1 cellular context compared by ENCODE assay signal in genomic region chr16:11915644-11916523, GRCh38.
TF ChIP-seq lines count a peak whose summit lies in the region.

Gene GSPT1, minus strand, starts transcription at chr16:11915956. Its CDS starts 236 bp downstream, at chr16:11915720.

TF ChIP-seq in HepG2, 621 proteins besides CTCF, POLR2A, EP300 and RAD21 (continued from another document and continues in another):
- TF ChIP-seq RNF219 (CRISPR knock-in tag; IDR thresholded peaks at IDR 0.05) (peak; percentile 25; the same call in 1 of the 2 replicates), ZFX (CRISPR knock-in tag; IDR thresholded peaks at IDR 0.05; ENCODE audit: low read depth) (peak; percentile 96), ZSCAN22 (CRISPR knock-in tag; IDR thresholded peaks at IDR 0.05) (0 out of 2 replicates have a peak, but pooled peaks have one; percentile 81), ISX (CRISPR knock-in tag; conservative IDR thresholded peaks at IDR 0.05) (peak; percentile 82; the same call in 1 of the 2 replicates), SUZ12 (IDR thresholded peaks at IDR 0.05; ENCODE audit: low read depth, low read length) (peak; percentile 100), ZNF329 (CRISPR knock-in tag; IDR thresholded peaks at IDR 0.05; ENCODE audit: low read depth) (no peak), ZNF546 (CRISPR knock-in tag; conservative IDR thresholded peaks at IDR 0.05) (no peak), FOXP1 (IDR thresholded peaks at IDR 0.05) (no peak), FOXP1 (CRISPR knock-in tag; IDR thresholded peaks at IDR 0.05) (peak; percentile 40; the same call in 1 of the 2 replicates), DNMT1 (CRISPR knock-in tag; IDR thresholded peaks at IDR 0.05) (no peak), ELK4 (CRISPR knock-in tag; IDR thresholded peaks at IDR 0.05; ENCODE audit: borderline replicate concordance) (peak; percentile 98), ATRX (CRISPR knock-in tag; IDR thresholded peaks at IDR 0.05; ENCODE audit: borderline replicate concordance) (no peak), ZBTB42 (CRISPR knock-in tag; IDR thresholded peaks at IDR 0.05) (peak; percentile 85; the same call in 1 of the 2 replicates), ZMYM2 (CRISPR knock-in tag; IDR thresholded peaks at IDR 0.05) (peak; percentile 81), ZNF547 (CRISPR knock-in tag; IDR thresholded peaks at IDR 0.05) (0 out of 2 replicates have a peak, but pooled peaks have one; percentile 66), ZNF20 (CRISPR knock-in tag; IDR thresholded peaks at IDR 0.05) (no peak; the same call in 1 of the 2 replicates), GMEB1 (CRISPR knock-in tag; IDR thresholded peaks at IDR 0.05; ENCODE audit: borderline replicate concordance) (peak; percentile 94), ZNF460 (CRISPR knock-in tag; IDR thresholded peaks at IDR 0.05; ENCODE audit: borderline replicate concordance) (no peak; the same call in 1 of the 2 replicates), ATF1 (CRISPR knock-in tag; IDR thresholded peaks at IDR 0.05) (peak; percentile 86; the same call in 1 of the 2 replicates), ZNF101 (CRISPR knock-in tag; IDR thresholded peaks at IDR 0.05; ENCODE audit: borderline replicate concordance, low read depth) (peak; percentile 97; the same call in 1 of the 2 replicates), ZNF777 (CRISPR knock-in tag; IDR thresholded peaks at IDR 0.05) (peak; percentile 85; the same call in 1 of the 2 replicates), ZMAT3 (CRISPR knock-in tag; conservative IDR thresholded peaks at IDR 0.05) (peak; percentile 67; the same call in 1 of the 2 replicates), ZNF496 (CRISPR knock-in tag; IDR thresholded peaks at IDR 0.05; ENCODE audit: insufficient replicate concordance) (no peak), TBX3 (IDR thresholded peaks at IDR 0.05; ENCODE audit: borderline replicate concordance) (peak; percentile 89), MED1 (CRISPR knock-in tag; IDR thresholded peaks at IDR 0.05) (peak; percentile 86), ZNF274 (CRISPR knock-in tag; IDR thresholded peaks at IDR 0.05) (no peak; the same call in 1 of the 2 replicates), ATF4 (CRISPR knock-in tag; IDR thresholded peaks at IDR 0.05) (peak in 1 of 2 experiments; percentile 77; a peak in 2 of 4 replicates)
- TF ChIP-seq, protein P1, sequence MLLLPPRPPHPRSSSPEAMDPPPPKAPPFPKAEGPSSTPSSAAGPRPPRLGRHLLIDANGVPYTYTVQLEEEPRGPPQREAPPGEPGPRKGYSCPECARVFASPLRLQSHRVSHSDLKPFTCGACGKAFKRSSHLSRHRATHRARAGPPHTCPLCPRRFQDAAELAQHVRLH (CRISPR knock-in tag; IDR thresholded peaks at IDR 0.05; ENCODE audit: borderline replicate concordance, low read depth), result peak; percentile 92; the same call in 1 of the 2 replicates
- TF ChIP-seq, protein P2, sequence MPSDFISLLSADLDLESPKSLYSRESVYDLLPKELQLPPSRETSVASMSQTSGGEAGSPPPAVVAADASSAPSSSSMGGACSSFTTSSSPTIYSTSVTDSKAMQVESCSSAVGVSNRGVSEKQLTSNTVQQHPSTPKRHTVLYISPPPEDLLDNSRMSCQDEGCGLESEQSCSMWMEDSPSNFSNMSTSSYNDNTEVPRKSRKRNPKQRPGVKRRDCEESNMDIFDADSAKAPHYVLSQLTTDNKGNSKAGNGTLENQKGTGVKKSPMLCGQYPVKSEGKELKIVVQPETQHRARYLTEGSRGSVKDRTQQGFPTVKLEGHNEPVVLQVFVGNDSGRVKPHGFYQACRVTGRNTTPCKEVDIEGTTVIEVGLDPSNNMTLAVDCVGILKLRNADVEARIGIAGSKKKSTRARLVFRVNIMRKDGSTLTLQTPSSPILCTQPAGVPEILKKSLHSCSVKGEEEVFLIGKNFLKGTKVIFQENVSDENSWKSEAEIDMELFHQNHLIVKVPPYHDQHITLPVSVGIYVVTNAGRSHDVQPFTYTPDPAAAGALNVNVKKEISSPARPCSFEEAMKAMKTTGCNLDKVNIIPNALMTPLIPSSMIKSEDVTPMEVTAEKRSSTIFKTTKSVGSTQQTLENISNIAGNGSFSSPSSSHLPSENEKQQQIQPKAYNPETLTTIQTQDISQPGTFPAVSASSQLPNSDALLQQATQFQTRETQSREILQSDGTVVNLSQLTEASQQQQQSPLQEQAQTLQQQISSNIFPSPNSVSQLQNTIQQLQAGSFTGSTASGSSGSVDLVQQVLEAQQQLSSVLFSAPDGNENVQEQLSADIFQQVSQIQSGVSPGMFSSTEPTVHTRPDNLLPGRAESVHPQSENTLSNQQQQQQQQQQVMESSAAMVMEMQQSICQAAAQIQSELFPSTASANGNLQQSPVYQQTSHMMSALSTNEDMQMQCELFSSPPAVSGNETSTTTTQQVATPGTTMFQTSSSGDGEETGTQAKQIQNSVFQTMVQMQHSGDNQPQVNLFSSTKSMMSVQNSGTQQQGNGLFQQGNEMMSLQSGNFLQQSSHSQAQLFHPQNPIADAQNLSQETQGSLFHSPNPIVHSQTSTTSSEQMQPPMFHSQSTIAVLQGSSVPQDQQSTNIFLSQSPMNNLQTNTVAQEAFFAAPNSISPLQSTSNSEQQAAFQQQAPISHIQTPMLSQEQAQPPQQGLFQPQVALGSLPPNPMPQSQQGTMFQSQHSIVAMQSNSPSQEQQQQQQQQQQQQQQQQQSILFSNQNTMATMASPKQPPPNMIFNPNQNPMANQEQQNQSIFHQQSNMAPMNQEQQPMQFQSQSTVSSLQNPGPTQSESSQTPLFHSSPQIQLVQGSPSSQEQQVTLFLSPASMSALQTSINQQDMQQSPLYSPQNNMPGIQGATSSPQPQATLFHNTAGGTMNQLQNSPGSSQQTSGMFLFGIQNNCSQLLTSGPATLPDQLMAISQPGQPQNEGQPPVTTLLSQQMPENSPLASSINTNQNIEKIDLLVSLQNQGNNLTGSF (CRISPR knock-in tag; IDR thresholded peaks at IDR 0.05), result no peak
- TF ChIP-seq, protein P3, sequence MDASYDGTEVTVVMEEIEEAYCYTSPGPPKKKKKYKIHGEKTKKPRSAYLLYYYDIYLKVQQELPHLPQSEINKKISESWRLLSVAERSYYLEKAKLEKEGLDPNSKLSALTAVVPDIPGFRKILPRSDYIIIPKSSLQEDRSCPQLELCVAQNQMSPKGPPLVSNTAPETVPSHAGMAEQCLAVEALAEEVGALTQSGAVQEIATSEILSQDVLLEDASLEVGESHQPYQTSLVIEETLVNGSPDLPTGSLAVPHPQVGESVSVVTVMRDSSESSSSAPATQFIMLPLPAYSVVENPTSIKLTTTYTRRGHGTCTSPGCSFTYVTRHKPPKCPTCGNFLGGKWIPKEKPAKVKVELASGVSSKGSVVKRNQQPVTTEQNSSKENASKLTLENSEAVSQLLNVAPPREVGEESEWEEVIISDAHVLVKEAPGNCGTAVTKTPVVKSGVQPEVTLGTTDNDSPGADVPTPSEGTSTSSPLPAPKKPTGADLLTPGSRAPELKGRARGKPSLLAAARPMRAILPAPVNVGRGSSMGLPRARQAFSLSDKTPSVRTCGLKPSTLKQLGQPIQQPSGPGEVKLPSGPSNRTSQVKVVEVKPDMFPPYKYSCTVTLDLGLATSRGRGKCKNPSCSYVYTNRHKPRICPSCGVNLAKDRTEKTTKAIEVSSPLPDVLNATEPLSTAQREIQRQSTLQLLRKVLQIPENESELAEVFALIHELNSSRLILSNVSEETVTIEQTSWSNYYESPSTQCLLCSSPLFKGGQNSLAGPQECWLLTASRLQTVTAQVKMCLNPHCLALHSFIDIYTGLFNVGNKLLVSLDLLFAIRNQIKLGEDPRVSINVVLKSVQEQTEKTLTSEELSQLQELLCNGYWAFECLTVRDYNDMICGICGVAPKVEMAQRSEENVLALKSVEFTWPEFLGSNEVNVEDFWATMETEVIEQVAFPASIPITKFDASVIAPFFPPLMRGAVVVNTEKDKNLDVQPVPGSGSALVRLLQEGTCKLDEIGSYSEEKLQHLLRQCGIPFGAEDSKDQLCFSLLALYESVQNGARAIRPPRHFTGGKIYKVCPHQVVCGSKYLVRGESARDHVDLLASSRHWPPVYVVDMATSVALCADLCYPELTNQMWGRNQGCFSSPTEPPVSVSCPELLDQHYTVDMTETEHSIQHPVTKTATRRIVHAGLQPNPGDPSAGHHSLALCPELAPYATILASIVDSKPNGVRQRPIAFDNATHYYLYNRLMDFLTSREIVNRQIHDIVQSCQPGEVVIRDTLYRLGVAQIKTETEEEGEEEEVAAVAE (CRISPR knock-in tag; IDR thresholded peaks at IDR 0.05; ENCODE audit: borderline replicate concordance), result peak; percentile 86
- TF ChIP-seq, protein P4, sequence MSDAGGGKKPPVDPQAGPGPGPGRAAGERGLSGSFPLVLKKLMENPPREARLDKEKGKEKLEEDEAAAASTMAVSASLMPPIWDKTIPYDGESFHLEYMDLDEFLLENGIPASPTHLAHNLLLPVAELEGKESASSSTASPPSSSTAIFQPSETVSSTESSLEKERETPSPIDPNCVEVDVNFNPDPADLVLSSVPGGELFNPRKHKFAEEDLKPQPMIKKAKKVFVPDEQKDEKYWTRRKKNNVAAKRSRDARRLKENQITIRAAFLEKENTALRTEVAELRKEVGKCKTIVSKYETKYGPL (CRISPR knock-in tag; IDR thresholded peaks at IDR 0.05), result no peak
- TF ChIP-seq, protein P5, sequence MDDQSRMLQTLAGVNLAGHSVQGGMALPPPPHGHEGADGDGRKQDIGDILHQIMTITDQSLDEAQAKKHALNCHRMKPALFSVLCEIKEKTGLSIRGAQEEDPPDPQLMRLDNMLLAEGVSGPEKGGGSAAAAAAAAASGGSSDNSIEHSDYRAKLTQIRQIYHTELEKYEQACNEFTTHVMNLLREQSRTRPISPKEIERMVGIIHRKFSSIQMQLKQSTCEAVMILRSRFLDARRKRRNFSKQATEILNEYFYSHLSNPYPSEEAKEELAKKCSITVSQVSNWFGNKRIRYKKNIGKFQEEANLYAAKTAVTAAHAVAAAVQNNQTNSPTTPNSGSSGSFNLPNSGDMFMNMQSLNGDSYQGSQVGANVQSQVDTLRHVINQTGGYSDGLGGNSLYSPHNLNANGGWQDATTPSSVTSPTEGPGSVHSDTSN (CRISPR knock-in tag; IDR thresholded peaks at IDR 0.05; ENCODE audit: borderline replicate concordance), result peak; percentile 37; the same call in 1 of the 2 replicates
- TF ChIP-seq, protein P6, sequence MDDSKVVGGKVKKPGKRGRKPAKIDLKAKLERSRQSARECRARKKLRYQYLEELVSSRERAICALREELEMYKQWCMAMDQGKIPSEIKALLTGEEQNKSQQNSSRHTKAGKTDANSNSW (CRISPR knock-in tag; IDR thresholded peaks at IDR 0.05; ENCODE audit: borderline replicate concordance), result no peak
- TF ChIP-seq, protein P7, sequence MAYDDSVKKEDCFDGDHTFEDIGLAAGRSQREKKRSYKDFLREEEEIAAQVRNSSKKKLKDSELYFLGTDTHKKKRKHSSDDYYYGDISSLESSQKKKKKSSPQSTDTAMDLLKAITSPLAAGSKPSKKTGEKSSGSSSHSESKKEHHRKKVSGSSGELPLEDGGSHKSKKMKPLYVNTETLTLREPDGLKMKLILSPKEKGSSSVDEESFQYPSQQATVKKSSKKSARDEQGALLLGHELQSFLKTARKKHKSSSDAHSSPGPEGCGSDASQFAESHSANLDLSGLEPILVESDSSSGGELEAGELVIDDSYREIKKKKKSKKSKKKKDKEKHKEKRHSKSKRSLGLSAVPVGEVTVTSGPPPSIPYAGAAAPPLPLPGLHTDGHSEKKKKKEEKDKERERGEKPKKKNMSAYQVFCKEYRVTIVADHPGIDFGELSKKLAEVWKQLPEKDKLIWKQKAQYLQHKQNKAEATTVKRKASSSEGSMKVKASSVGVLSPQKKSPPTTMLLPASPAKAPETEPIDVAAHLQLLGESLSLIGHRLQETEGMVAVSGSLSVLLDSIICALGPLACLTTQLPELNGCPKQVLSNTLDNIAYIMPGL (CRISPR knock-in tag; IDR thresholded peaks at IDR 0.05; ENCODE audit: borderline replicate concordance in 1 of 2, low read depth in 1 of 2), result peak; percentile 88 to 94
